ENCODE assay signal across 25 cellular contexts in the genomic region with DNA sequence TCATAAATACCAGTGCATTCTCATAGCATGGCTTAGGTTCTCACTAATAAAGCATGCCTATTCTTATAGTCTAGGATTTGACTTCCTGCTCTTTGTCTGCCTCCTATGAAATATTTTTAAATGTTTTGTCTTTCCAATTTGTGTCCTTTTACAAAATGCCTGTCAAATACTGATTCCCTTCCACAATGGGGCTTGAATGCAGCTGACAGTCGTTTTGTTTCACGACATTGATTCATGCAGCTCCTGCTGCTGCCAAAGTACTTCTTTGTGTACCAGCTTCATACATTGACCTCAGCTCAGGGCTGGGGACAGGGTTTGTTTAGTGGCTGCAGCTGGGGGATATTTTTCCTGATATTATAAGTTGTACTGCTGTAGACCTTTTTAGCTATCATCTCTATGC.
"Had no signal": no experiment of that assay in that cellular context is flagged by ENCODE, and none has a peak within 500 bp of the region (broad histone marks: within the 10 kb centered on the region; RNA-seq: fewer than 3 reads in every experiment).

No MANE protein-coding gene starts in this region.

- H3K36me3 ChIP-seq: brain microvascular endothelial cell, colonic mucosa, ovary, right lobe of liver, thoracic aorta, upper lobe of right lung had no signal

- DNase-seq: activated CD4-positive, alpha-beta T cell treated with anti-CD3 and anti-CD28 coated beads for 48 hours; activated CD4-positive, CD25-positive, alpha-beta regulatory T cell; activated CD8-positive, alpha-beta T cell treated with anti-CD3 and anti-CD28 coated beads for 36 hours; activated naive CD4-positive, alpha-beta T cell treated with anti-CD3 and anti-CD28 coated beads for 36 hours; activated T-cell treated with anti-CD3 and anti-CD28 coated beads, Interleukin-2, amount 50 U/mL, for 24 hours; brain microvascular endothelial cell; central memory CD4-positive, alpha-beta T cell; colonic mucosa; erythroblast; foreskin melanocyte; kidney; mucosa of descending colon; naive B cell; ovary; right lobe of liver; small intestine; stimulated activated CD4-positive, alpha-beta T cell treated with anti-CD3 and anti-CD28 coated beads, Interleukin-15, amount 100 ng/mL, for 24 hours; stimulated activated CD4-positive, alpha-beta T cell treated with anti-CD3 and anti-CD28 coated beads, Interleukin-2, amount 100 ng/mL, for 48 hours; stimulated activated naive CD8-positive, alpha-beta T cell treated with anti-CD3 and anti-CD28 coated beads, Interleukin-15, amount 100 ng/mL, for 72 hours; T-helper 1 cell; T-helper 9 cell; upper lobe of right lung had no signal

- H3K4me1 ChIP-seq: colonic mucosa, right lobe of liver, upper lobe of right lung had no signal

- ATAC-seq: activated CD8-positive, alpha-beta T cell treated with anti-CD3 and anti-CD28 coated beads for 36 hours; left lobe of liver; mucosa of descending colon; right lobe of liver; stimulated activated naive CD8-positive, alpha-beta T cell treated with anti-CD3 and anti-CD28 coated beads, Interleukin-15, amount 100 ng/mL, for 72 hours; upper lobe of right lung had no signal

- H3K9me3 ChIP-seq: colonic mucosa, ovary, right lobe of liver, thoracic aorta, upper lobe of right lung had no signal

- H3K27me3 ChIP-seq: brain microvascular endothelial cell, colonic mucosa, ovary, right lobe of liver, upper lobe of right lung had no signal

- H3K27ac ChIP-seq: brain microvascular endothelial cell, colonic mucosa, ovary, right lobe of liver, thoracic aorta, upper lobe of right lung had no signal

- H3K4me3 ChIP-seq: colonic mucosa, lung, mucosa of descending colon, ovary, right lobe of liver, thoracic aorta, upper lobe of right lung had no signal
